17 cellular contexts compared by ENCODE assay signal in the genomic region with DNA sequence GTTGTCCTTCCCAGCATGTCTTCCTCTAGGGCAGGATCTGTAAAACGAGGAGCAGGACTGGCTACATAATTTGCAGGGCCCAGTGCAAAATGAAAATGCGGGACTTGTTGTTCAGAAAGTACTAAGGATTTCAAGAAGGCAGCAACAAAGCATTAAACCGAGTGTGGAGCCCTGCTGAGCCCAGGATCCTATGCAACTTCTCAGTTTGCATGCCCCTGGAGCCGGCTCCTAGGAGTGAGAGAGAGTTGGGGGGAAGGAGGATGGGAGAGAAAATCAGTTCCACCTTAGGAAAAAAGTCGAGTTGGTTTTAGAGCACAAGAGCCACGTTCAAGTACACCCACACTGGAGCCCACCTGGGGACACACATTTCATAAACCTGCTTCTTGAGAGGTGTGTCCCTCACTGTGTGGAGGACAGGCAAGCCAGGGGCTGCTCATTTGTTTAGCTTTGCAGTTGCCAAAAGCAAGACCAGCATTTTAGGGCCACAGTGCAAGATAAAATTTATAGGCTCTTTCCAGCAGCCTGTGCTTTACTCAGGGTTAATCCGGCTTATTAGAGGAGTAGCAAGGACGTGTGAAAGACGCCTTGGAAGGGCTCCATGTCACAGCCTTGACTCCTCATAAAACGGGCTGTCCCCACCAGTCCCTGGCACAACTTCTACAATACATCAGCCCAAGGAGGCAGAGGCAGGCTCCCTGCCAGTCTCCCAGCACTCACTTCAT.
DNase-seq lines count a peak whose midpoint lies in the region; ATAC-seq and TF ChIP-seq lines count a peak whose summit lies in the region.
"Had no signal": no experiment of that assay in that cellular context is flagged by ENCODE, and none has a peak within 500 bp of the region (broad histone marks: within the 10 kb centered on the region; RNA-seq: fewer than 3 reads in every experiment).

No MANE protein-coding gene starts in this region.

- no peak for TF ChIP-seq CTCF in cardiac muscle cell (IDR thresholded peaks at IDR 0.05; ENCODE audit: low read depth, low read length)
- TF ChIP-seq CTCF in tibial artery (IDR thresholded peaks at IDR 0.05), result no peak

- H3K79me1 ChIP-seq in neuronal stem cell (ENCODE audit: low read depth, low read length), result no peaks in the 10 kb centered on the region

- no peak overlapping the region for H4K91ac ChIP-seq in neuronal stem cell (ENCODE audit: low read depth, low read length, poor library complexity)

- H3K18ac ChIP-seq in neuronal stem cell (ENCODE audit: low read length), result peak overlapping the region; percentile 35

- no peak overlapping the region for H2BK12ac ChIP-seq in neuronal stem cell (ENCODE audit: low read length)

- DNase-seq in NCI-H82 (lab: John Stamatoyannopoulos, UW) (peak; percentile 77), NCI-H82 treated with DMSO at 0.1 percent for 48 hours (lab: John Stamatoyannopoulos, UW; ENCODE audit: unreplicated experiment) (no peak), cardiac muscle cell (ENCODE audit: low read depth in 1 of 2, low spot score in 1 of 2) (no peak), neuronal stem cell (ENCODE audit: low spot score) (no peak), tibial artery (peak in 1 of 2 donors; percentile 70), UCSD-AML1 (lab: John Stamatoyannopoulos, UW; ENCODE audit: unreplicated experiment) (no peak), NCI-H2107 (lab: John Stamatoyannopoulos, UW) (no peak)
- DNase-seq: activated CD4-positive, alpha-beta memory T cell treated with anti-CD3 and anti-CD28 coated beads for 36 hours; activated T-cell treated with anti-CD3 and anti-CD28 coated beads, Interleukin-2, amount 50 U/mL, for 4 hours; DMS153; Karpas-422; T-cell had no signal

- H2BK15ac ChIP-seq in neuronal stem cell (ENCODE audit: low read length), result peak overlapping the region; percentile 72

- intact Hi-C loops in tibial artery (cut with DNase I; ENCODE audit: low total_unique reads), result no loop called here

- ATAC-seq in HG03571 (IDR thresholded peaks at IDR 0.05; ENCODE audit: unreplicated experiment), result no peak
- ATAC-seq: activated T-cell treated with anti-CD3 and anti-CD28 coated beads, Interleukin-2, amount 50 U/mL, for 4 hours; esophagus mucosa; T-cell had no signal

- no CpG with 5 or more reads among the region's 10 CpGs for WGBS in neuronal stem cell (ENCODE audit: extremely low coverage in 2 of 2, insufficient read length in 2 of 2, insufficient replicate concordance in 1 of 2), 2 donors

- no peak overlapping the region for H3K23ac ChIP-seq in neuronal stem cell (ENCODE audit: low read depth, low read length, poor library complexity)

- H3K36me3 ChIP-seq in cardiac muscle cell (no peaks in the 10 kb centered on the region), neuronal stem cell (replicated peaks in 1 of 2; ENCODE audit: control insufficient read depth in 2 of 2, insufficient read depth in 2 of 2, low read length in 2 of 2) (no peaks in the 10 kb centered on the region), tibial artery (no peaks in the 10 kb centered on the region)
- H3K36me3 ChIP-seq: BLaER1, HAP-1 had no signal

- H3K4ac ChIP-seq in neuronal stem cell (ENCODE audit: low read length), result no peak overlapping the region

- no peak overlapping the region for H3K9ac ChIP-seq in neuronal stem cell (ENCODE audit: low read depth, low read length, poor library complexity)
- H3K9ac ChIP-seq: BLaER1 had no signal

- no peaks in the 10 kb centered on the region for H3K27me3 ChIP-seq in cardiac muscle cell
- H3K27me3 ChIP-seq in neuronal stem cell (ENCODE audit: control insufficient read depth in 3 of 3, insufficient read depth in 3 of 3, low read depth in 1 of 3, low read length in 3 of 3), result no peaks in the 10 kb centered on the region
- H3K27me3 ChIP-seq in tibial artery, result no peaks in the 10 kb centered on the region
- H3K27me3 ChIP-seq: BLaER1 had no signal

- no peak overlapping the region for H2BK120ac ChIP-seq in neuronal stem cell (ENCODE audit: low read depth, low read length)

- no peak overlapping the region for H3K14ac ChIP-seq in neuronal stem cell (ENCODE audit: low read length)

- peaks cover 49% of the 10 kb centered on the region for H3K4me1 ChIP-seq in cardiac muscle cell (ENCODE audit: low read depth)
- peaks cover 13 to 15% of the 10 kb centered on the region in 2 donors for H3K4me1 ChIP-seq in neuronal stem cell (ENCODE audit: control insufficient read depth in 2 of 2, insufficient read depth in 1 of 2, low read depth in 1 of 2, low read length in 2 of 2)
- H3K4me1 ChIP-seq in tibial artery, result peaks cover 0 to 38% (median 21%) of the 10 kb centered on the region in 4 donors
- H3K4me1 ChIP-seq: BLaER1, HAP-1 had no signal

- H4K8ac ChIP-seq in neuronal stem cell (ENCODE audit: low read depth, low read length), result no peak overlapping the region

- H3K9me3 ChIP-seq in cardiac muscle cell (ENCODE audit: low read depth) (no peaks in the 10 kb centered on the region), neuronal stem cell (replicated peaks in 1 of 2; ENCODE audit: control insufficient read depth in 2 of 2, insufficient read depth in 1 of 2, low read depth in 1 of 2, low read length in 2 of 2) (peaks cover 0 to 2% of the 10 kb centered on the region in 2 donors), tibial artery (no peaks in the 10 kb centered on the region)
- H3K9me3 ChIP-seq: BLaER1, HAP-1 had no signal

- H3K27ac ChIP-seq in cardiac muscle cell (peak overlapping the region; percentile 83), neuronal stem cell (replicated peaks; ENCODE audit: low read length) (no peak overlapping the region), tibial artery (peak overlapping the region; percentile 10 to 41)
- H3K27ac ChIP-seq: 22Rv1, BLaER1 had no signal

- H2AFZ ChIP-seq in neuronal stem cell (ENCODE audit: low read length), result peak overlapping the region; percentile 41

- H2AK5ac ChIP-seq in neuronal stem cell (ENCODE audit: low read depth, low read length), result no peak overlapping the region

- H3K4me2 ChIP-seq in neuronal stem cell (ENCODE audit: insufficient read depth, low read length, poor library complexity, severe bottlenecking), result no peak overlapping the region
- H3K4me2 ChIP-seq: BLaER1 had no signal

- no peak overlapping the region for H3K4me3 ChIP-seq in cardiac muscle cell
- H3K4me3 ChIP-seq in neuronal stem cell (ENCODE audit: low read length in 2 of 2), result no peak overlapping the region
- H3K4me3 ChIP-seq in tibial artery, result no peak overlapping the region
- H3K4me3 ChIP-seq: BLaER1, HAP-1 had no signal

- H2BK5ac ChIP-seq in neuronal stem cell (ENCODE audit: low read length), result peak overlapping the region; percentile 16
